Comparison of ENCODE assay signal across 9 cellular contexts in the genomic region with DNA sequence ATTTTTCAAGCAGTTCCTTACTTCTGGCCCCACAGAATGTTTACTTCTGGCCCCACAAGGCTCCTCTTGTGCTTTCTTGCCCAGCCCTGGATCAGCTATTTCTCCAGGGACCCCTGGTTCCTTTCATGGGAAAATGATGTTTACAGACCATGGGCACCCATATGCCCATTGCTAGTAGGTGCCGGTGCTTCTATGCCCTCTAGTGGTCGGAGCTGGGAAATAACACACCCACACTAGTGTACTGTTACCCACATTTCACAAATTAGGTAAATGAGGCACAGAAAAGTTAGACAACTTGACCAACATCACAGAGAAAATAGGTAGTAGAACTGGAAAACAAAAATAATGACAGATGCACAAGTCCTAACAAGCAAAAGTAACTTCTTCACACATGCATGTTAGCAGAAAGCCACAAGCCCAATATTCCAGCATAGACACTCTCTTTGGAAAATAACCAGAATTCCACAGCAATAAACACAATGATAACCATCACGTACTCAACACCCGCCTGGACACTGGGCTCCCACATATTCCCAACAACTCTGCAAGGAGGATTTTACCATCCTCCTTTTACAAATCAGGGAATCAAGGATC. TPM values are rescaled to one million over a fixed set of nuclear protein-coding genes. Genes with fewer than 3 reads are reported as not detected.
DNase-seq lines count a peak whose midpoint lies in the region; ATAC-seq, FAIRE-seq and TF ChIP-seq lines count a peak whose summit lies in the region.
"Had no signal": no experiment of that assay in that cellular context is flagged by ENCODE, and none has a peak within 500 bp of the region (broad histone marks: within the 10 kb centered on the region; RNA-seq: fewer than 3 reads in every experiment).

No MANE protein-coding gene starts in this region.

- POLR2A ChIA-PET in HEK293 (lab: Yijun Ruan, JAX): no interaction called here

- H3K27me3 ChIP-seq in Peyer's patch: no peaks in the 10 kb centered on the region
- H3K27me3 ChIP-seq in small intestine (ENCODE audit: control insufficient read depth in 2 of 2, insufficient read depth in 2 of 2, low read length in 2 of 2): no peaks in the 10 kb centered on the region

- intact Hi-C loops in activated T-helper 1 cell treated with anti-CD3 and anti-CD28 coated beads, Interleukin-12 subunit alpha, Interleukin-12 subunit beta, Interleukin-2, Interleukin-4 antibody, amounts not matched to agents 30 ng/mL and 10 ng/mL and 1 ng/mL, durations not matched to agents 14 hours and 24 hours and 36 hours (cut with micrococcal nuclease): loop anchor here (1.0 kb wide), 2 partner anchors 31 to 67 kb away; no protein-coding TSS in a partner anchor

- H3K4me3 ChIP-seq in HEK293 (ENCODE audit: low read depth, low read length) (no peak overlapping the region), Peyer's patch (no peak overlapping the region), small intestine (ENCODE audit: low read depth in 1 of 2, low read length in 2 of 2) (no peak overlapping the region)

- H3K36me3 Mint-ChIP-seq in activated T-helper 1 cell treated with anti-CD3 and anti-CD28 coated beads, Interleukin-12 subunit alpha, Interleukin-12 subunit beta, Interleukin-2, Interleukin-4 antibody, amounts not matched to agents 30 ng/mL and 10 ng/mL and 1 ng/mL, durations not matched to agents 14 hours and 24 hours and 36 hours (ENCODE audit: low read depth): no peaks in the 10 kb centered on the region

- H3K4me1 Mint-ChIP-seq in activated T-helper 1 cell treated with anti-CD3 and anti-CD28 coated beads, Interleukin-12 subunit alpha, Interleukin-12 subunit beta, Interleukin-2, Interleukin-4 antibody, amounts not matched to agents 30 ng/mL and 10 ng/mL and 1 ng/mL, durations not matched to agents 14 hours and 24 hours and 36 hours (ENCODE audit: low read depth): peaks cover 5% of the 10 kb centered on the region

- H3K27ac ChIP-seq in C4-2B: no peak overlapping the region
- H3K27ac ChIP-seq in HEK293 (ENCODE audit: extremely low read depth, low read depth, low read length): no peak overlapping the region
- no peak overlapping the region for H3K27ac ChIP-seq in Peyer's patch
- no peak overlapping the region for H3K27ac ChIP-seq in small intestine (ENCODE audit: low read depth in 1 of 2, low read length in 1 of 2)

- 7 to 11% (median 8%) methylated on average over 4 of the region's 4 CpGs for WGBS in small intestine, 3 donors

- peak in 2 of 3 donors; percentile 67 to 85 for DNase-seq in Peyer's patch
- peak; percentile 45 for DNase-seq in activated T-helper 1 cell treated with anti-CD3 and anti-CD28 coated beads, Interleukin-12 subunit alpha, Interleukin-12 subunit beta, Interleukin-2, Interleukin-4 antibody, amounts not matched to agents 30 ng/mL and 10 ng/mL and 1 ng/mL, durations not matched to agents 14 hours and 24 hours and 36 hours (ENCODE audit: low spot score)
- peak; percentile 48 for DNase-seq in glomerular visceral epithelial cell (ENCODE audit: extremely low spot score)
- DNase-seq in small intestine: peak; percentile 62

- no peak for FAIRE-seq in small intestine (lab: Jason Lieb, UNC)

- peak overlapping the region; percentile 25 for H3K27ac Mint-ChIP-seq in activated T-helper 1 cell treated with anti-CD3 and anti-CD28 coated beads, Interleukin-12 subunit alpha, Interleukin-12 subunit beta, Interleukin-2, Interleukin-4 antibody, amounts not matched to agents 30 ng/mL and 10 ng/mL and 1 ng/mL, durations not matched to agents 14 hours and 24 hours and 36 hours
- H3K27ac Mint-ChIP-seq: stimulated activated naive CD8-positive, alpha-beta T cell treated with anti-CD3 and anti-CD28 coated beads, Interleukin-15, Interleukin-2, amounts not matched to agents 100 ng/mL and 50 ng/mL, for 24 hours had no signal

- H3K36me3 ChIP-seq in HEK293 (ENCODE audit: control insufficient read depth in 2 of 2, insufficient read depth in 1 of 2, low read length in 2 of 2): no peaks in the 10 kb centered on the region
- no peaks in the 10 kb centered on the region for H3K36me3 ChIP-seq in Peyer's patch
- H3K36me3 ChIP-seq in small intestine (ENCODE audit: control insufficient read depth in 2 of 2, insufficient read depth in 2 of 2, low read length in 2 of 2): no peaks in the 10 kb centered on the region

- peaks cover 42% of the 10 kb centered on the region for H3K27me3 Mint-ChIP-seq in activated T-helper 1 cell treated with anti-CD3 and anti-CD28 coated beads, Interleukin-12 subunit alpha, Interleukin-12 subunit beta, Interleukin-2, Interleukin-4 antibody, amounts not matched to agents 30 ng/mL and 10 ng/mL and 1 ng/mL, durations not matched to agents 14 hours and 24 hours and 36 hours (ENCODE audit: insufficient read depth)

- TF ChIP-seq CTCF in C4-2B (conservative IDR thresholded peaks at IDR 0.05) (peak; percentile 66), HEK293 (tag by site-specific recombination; IDR thresholded peaks at IDR 0.05) (peak; percentile 37; the same call in 1 of the 2 replicates), Peyer's patch (IDR thresholded peaks at IDR 0.05) (peak; percentile 47 to 74 (median 68))

- no peak for TF ChIP-seq POLR2A in Peyer's patch (IDR thresholded peaks at IDR 0.05)

- no peak for ATAC-seq in GM21447 (IDR thresholded peaks at IDR 0.05; ENCODE audit: unreplicated experiment)
- no peak for ATAC-seq in GM21529 (IDR thresholded peaks at IDR 0.05; ENCODE audit: unreplicated experiment)

- CTCF ChIA-PET in HEK293 (lab: Yijun Ruan, JAX): interaction anchor here (0.6 to 8.4 kb wide), 65 partner anchors 8 to 894 kb away, joined by 3 to 226 read pairs (median 7); a partner anchor contains a TSS

- H3K4me1 ChIP-seq in HEK293 (ENCODE audit: control insufficient read depth, insufficient read depth, low read length) (peaks cover 6% of the 10 kb centered on the region; the same call in 1 of the 2 replicates), Peyer's patch (peaks cover 0 to 19% (median 0%) of the 10 kb centered on the region in 4 donors), small intestine (ENCODE audit: control insufficient read depth in 2 of 2, insufficient read depth in 1 of 2, low read depth in 1 of 2, low read length in 1 of 2) (peaks cover 0 to 4% of the 10 kb centered on the region in 2 donors)

- no peak overlapping the region for H3K4me3 Mint-ChIP-seq in activated T-helper 1 cell treated with anti-CD3 and anti-CD28 coated beads, Interleukin-12 subunit alpha, Interleukin-12 subunit beta, Interleukin-2, Interleukin-4 antibody, amounts not matched to agents 30 ng/mL and 10 ng/mL and 1 ng/mL, durations not matched to agents 14 hours and 24 hours and 36 hours
- H3K4me3 Mint-ChIP-seq: stimulated activated naive CD8-positive, alpha-beta T cell treated with anti-CD3 and anti-CD28 coated beads, Interleukin-15, Interleukin-2, amounts not matched to agents 100 ng/mL and 50 ng/mL, for 24 hours had no signal

- H3K9me3 ChIP-seq in HEK293 (ENCODE audit: control insufficient read depth, insufficient read depth, low read depth, low read length) (no peaks in the 10 kb centered on the region), Peyer's patch (no peaks in the 10 kb centered on the region), small intestine (ENCODE audit: control insufficient read depth, low read depth) (no peaks in the 10 kb centered on the region)

- H3K9me3 Mint-ChIP-seq in activated T-helper 1 cell treated with anti-CD3 and anti-CD28 coated beads, Interleukin-12 subunit alpha, Interleukin-12 subunit beta, Interleukin-2, Interleukin-4 antibody, amounts not matched to agents 30 ng/mL and 10 ng/mL and 1 ng/mL, durations not matched to agents 14 hours and 24 hours and 36 hours: no peaks in the 10 kb centered on the region
- H3K9me3 Mint-ChIP-seq: stimulated activated naive CD8-positive, alpha-beta T cell treated with anti-CD3 and anti-CD28 coated beads, Interleukin-15, Interleukin-2, amounts not matched to agents 100 ng/mL and 50 ng/mL, for 24 hours had no signal

TF ChIP-seq in HEK293, 187 proteins besides CTCF, POLR2A, EP300 and RAD21 (continues in another document):
- TF ChIP-seq EGR2 (tag by site-specific recombination; IDR thresholded peaks at IDR 0.05; ENCODE audit: low read depth): peak; percentile 61
- TF ChIP-seq ZNF654 (tag by site-specific recombination; IDR thresholded peaks at IDR 0.05; ENCODE audit: low read depth): peak; percentile 33
- peak; percentile 72 for TF ChIP-seq ZFHX2 (tag by site-specific recombination; conservative IDR thresholded peaks at IDR 0.05)
- TF ChIP-seq, protein P1, sequence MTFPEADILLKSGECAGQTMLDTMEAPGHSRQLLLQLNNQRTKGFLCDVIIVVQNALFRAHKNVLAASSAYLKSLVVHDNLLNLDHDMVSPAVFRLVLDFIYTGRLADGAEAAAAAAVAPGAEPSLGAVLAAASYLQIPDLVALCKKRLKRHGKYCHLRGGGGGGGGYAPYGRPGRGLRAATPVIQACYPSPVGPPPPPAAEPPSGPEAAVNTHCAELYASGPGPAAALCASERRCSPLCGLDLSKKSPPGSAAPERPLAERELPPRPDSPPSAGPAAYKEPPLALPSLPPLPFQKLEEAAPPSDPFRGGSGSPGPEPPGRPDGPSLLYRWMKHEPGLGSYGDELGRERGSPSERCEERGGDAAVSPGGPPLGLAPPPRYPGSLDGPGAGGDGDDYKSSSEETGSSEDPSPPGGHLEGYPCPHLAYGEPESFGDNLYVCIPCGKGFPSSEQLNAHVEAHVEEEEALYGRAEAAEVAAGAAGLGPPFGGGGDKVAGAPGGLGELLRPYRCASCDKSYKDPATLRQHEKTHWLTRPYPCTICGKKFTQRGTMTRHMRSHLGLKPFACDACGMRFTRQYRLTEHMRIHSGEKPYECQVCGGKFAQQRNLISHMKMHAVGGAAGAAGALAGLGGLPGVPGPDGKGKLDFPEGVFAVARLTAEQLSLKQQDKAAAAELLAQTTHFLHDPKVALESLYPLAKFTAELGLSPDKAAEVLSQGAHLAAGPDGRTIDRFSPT (tag by site-specific recombination; IDR thresholded peaks at IDR 0.05): peak; percentile 78

RNA-seq across cellular contexts. Expression of a gene that starts 1.3 kb away (rescaled TPM):
- total RNA-seq in Peyer's patch: 10 to 100 TPM in 2 of 4 donors, 1 to 10 TPM in 1, not detected in 1; 6.8 to 31.9 (median 10.5) TPM
- not detected in 2 replicates for total RNA-seq in activated T-helper 1 cell treated with anti-CD3 and anti-CD28 coated beads, Interleukin-12 subunit alpha, Interleukin-12 subunit beta, Interleukin-2, Interleukin-4 antibody, amounts not matched to agents 30 ng/mL and 10 ng/mL and 1 ng/mL, durations not matched to agents 14 hours and 24 hours and 36 hours
- 10 to 100 TPM in 2 of 3 donors, 1 to 10 TPM in 1; 8.5 to 45.8 (median 14.1) TPM for polyA plus RNA-seq in small intestine

RNA-seq across cellular contexts. Expression of a gene that starts 42.4 kb away (rescaled TPM):
- total RNA-seq in Peyer's patch: not detected
- not detected in 2 replicates for total RNA-seq in activated T-helper 1 cell treated with anti-CD3 and anti-CD28 coated beads, Interleukin-12 subunit alpha, Interleukin-12 subunit beta, Interleukin-2, Interleukin-4 antibody, amounts not matched to agents 30 ng/mL and 10 ng/mL and 1 ng/mL, durations not matched to agents 14 hours and 24 hours and 36 hours
- polyA plus RNA-seq in small intestine: under 1 TPM in 1 of 3 donors, not detected in 2; 0.24 TPM

RNA-seq across cellular contexts. Expression of a gene that starts 45.6 kb away (rescaled TPM):
- total RNA-seq in Peyer's patch: 100 to 1,000 TPM in 2 of 4 donors, 10 to 100 TPM in 2; 63.9 to 113 (median 99.3) TPM
- total RNA-seq in activated T-helper 1 cell treated with anti-CD3 and anti-CD28 coated beads, Interleukin-12 subunit alpha, Interleukin-12 subunit beta, Interleukin-2, Interleukin-4 antibody, amounts not matched to agents 30 ng/mL and 10 ng/mL and 1 ng/mL, durations not matched to agents 14 hours and 24 hours and 36 hours: not detected in 2 replicates
- 10 to 100 TPM in 1 of 3 donors, 1 to 10 TPM in 2; 2.7 to 32.4 (median 3.1) TPM for polyA plus RNA-seq in small intestine

Comparison
In these comparisons a context has a peak if more than half of its experiments do, and no peak if none do; other contexts are left out.
1. RNA of a gene that starts 45.6 kb away (total RNA-seq): 63.9 to 113 TPM in Peyer's patch; not detected in activated T-helper 1 cell treated with anti-CD3 and anti-CD28 coated beads, Interleukin-12 subunit alpha, Interleukin-12 subunit beta, Interleukin-2, Interleukin-4 antibody, amounts not matched to agents 30 ng/mL and 10 ng/mL and 1 ng/mL, durations not matched to agents 14 hours and 24 hours and 36 hours; every median in the first group is over 10 times any median in the second.
2. Peak in every context shown above with its lines, with median percentiles within 50 percentile points of each other: CTCF ChIP-seq and DNase-seq.